11 cellular contexts compared by ENCODE assay signal in genomic region chr4:173537628-173538147, GRCh38. TPM values are rescaled to one million over a fixed set of nuclear protein-coding genes. Genes with fewer than 3 reads are reported as not detected.
DNase-seq lines count a peak whose midpoint lies in the region; ATAC-seq, FAIRE-seq and TF ChIP-seq lines count a peak whose summit lies in the region.
"Had no signal": no experiment of that assay in that cellular context is flagged by ENCODE, and none has a peak within 500 bp of the region (broad histone marks: within the 10 kb centered on the region; RNA-seq: fewer than 3 reads in every experiment).

No MANE protein-coding gene starts in this region.

- peaks cover 0 to 10% (median 0%) of the 10 kb centered on the region in 4 donors for H3K4me1 ChIP-seq in Peyer's patch
- peaks cover 49% of the 10 kb centered on the region for H3K4me1 ChIP-seq in left ventricle myocardium inferior
- H3K4me1 ChIP-seq in rectal smooth muscle tissue (ENCODE audit: control insufficient read depth, insufficient read depth, low read length): peaks cover 52% of the 10 kb centered on the region

- H3K9me3 ChIP-seq in Peyer's patch (no peaks in the 10 kb centered on the region), left ventricle myocardium inferior (replicated peaks) (no peaks in the 10 kb centered on the region)

- peak overlapping the region in 1 of 4 donors; percentile 25 for H3K27ac ChIP-seq in Peyer's patch
- peak overlapping the region; percentile 96 for H3K27ac ChIP-seq in left ventricle myocardium inferior (replicated peaks)
- H3K27ac ChIP-seq in rectal smooth muscle tissue (ENCODE audit: low read depth, low read length): peak overlapping the region; percentile 98
- H3K27ac ChIP-seq: RWPE1 had no signal

- H3K9ac ChIP-seq in rectal smooth muscle tissue (ENCODE audit: low read length): no peak overlapping the region

- H3K4me3 ChIP-seq in Peyer's patch (peak overlapping the region in 3 of 4 donors; percentile 21 to 43 (median 42)), left ventricle myocardium inferior (peak overlapping the region; percentile 84), rectal smooth muscle tissue (ENCODE audit: low read length) (peak overlapping the region; percentile 63)

- TF ChIP-seq POLR2A in Peyer's patch (IDR thresholded peaks at IDR 0.05): no peak

- H3K27me3 ChIP-seq in Peyer's patch: no peaks in the 10 kb centered on the region
- peaks cover 80% of the 10 kb centered on the region for H3K27me3 ChIP-seq in left ventricle myocardium inferior (ENCODE audit: low read depth)
- H3K27me3 ChIP-seq in rectal smooth muscle tissue (ENCODE audit: control insufficient read depth, insufficient read depth, low read length): peaks cover 13% of the 10 kb centered on the region

- no peak for TF ChIP-seq CTCF in Peyer's patch (IDR thresholded peaks at IDR 0.05)
- TF ChIP-seq CTCF in left ventricle myocardium inferior (IDR thresholded peaks at IDR 0.05; ENCODE audit: borderline replicate concordance): no peak
- no peak for TF ChIP-seq CTCF in D721Med (IDR thresholded peaks at IDR 0.05; ENCODE audit: insufficient read depth, missing control alignments)

- ATAC-seq in HG03139 (IDR thresholded peaks at IDR 0.05; ENCODE audit: unreplicated experiment): no peak

- DNase-seq in ELF-1 (ENCODE audit: low read depth, low spot score): peak; percentile 25
- DNase-seq in Peyer's patch: no peak
- no peak for DNase-seq in left ventricle myocardium inferior
- no peak for DNase-seq in D721Med (ENCODE audit: insufficient read length, low spot score)
- DNase-seq in SHP77 treated with DMSO at 0.1 percent for 48 hours (lab: John Stamatoyannopoulos, UW): no peak
- DNase-seq in EL: no peak
- DNase-seq: stimulated activated CD4-positive, alpha-beta T cell treated with anti-CD3 and anti-CD28 coated beads, Interleukin-4, amount 100 ng/mL, for 4 hours had no signal

- intact Hi-C loops in left ventricle myocardium inferior (cut with micrococcal nuclease): no loop called here

- FAIRE-seq in D721Med (lab: Jason Lieb, UNC): no peak

- H3K36me3 ChIP-seq in Peyer's patch: no peaks in the 10 kb centered on the region
- no peaks in the 10 kb centered on the region for H3K36me3 ChIP-seq in left ventricle myocardium inferior
- no peaks in the 10 kb centered on the region for H3K36me3 ChIP-seq in rectal smooth muscle tissue (ENCODE audit: control insufficient read depth, insufficient read depth, low read length)

RNA-seq across cellular contexts. Expression of gene HAND2, which starts 7.7 kb away (rescaled TPM):
- 10 to 100 TPM in 1 of 4 donors, 1 to 10 TPM in 2, not detected in 1; 4.9 to 40.4 (median 9.1) TPM for total RNA-seq in Peyer's patch
- total RNA-seq in left ventricle myocardium inferior: 117 TPM
- total RNA-seq: dermis microvascular lymphatic vessel endothelial cell had no signal
